Comparison of ENCODE assay signal across 19 cellular contexts in genomic region chr10:95414016-95414830, GRCh38.
A peak's percentile ranks its signal among the peaks of the same experiment; 100 is the strongest.
DNase-seq lines count a peak whose midpoint lies in the region; ATAC-seq and TF ChIP-seq lines count a peak whose summit lies in the region.
"Had no signal": no experiment of that assay in that cellular context is flagged by ENCODE, and none has a peak within 500 bp of the region (broad histone marks: within the 10 kb centered on the region; RNA-seq: fewer than 3 reads in every experiment).

No MANE protein-coding gene starts in this region.

- CTCF ChIA-PET in MCF 10A (lab: Yijun Ruan, JAX), result interaction anchor here (0.6 to 2.1 kb wide), 5 partner anchors 17 to 1094 kb away, joined by 3 to 7 read pairs (median 3); no protein-coding TSS in a partner anchor

- POLR2A ChIA-PET in MCF 10A (lab: Yijun Ruan, JAX), result no interaction called here

- DNase-seq in caudate nucleus (lab: John Stamatoyannopoulos, UW) (peak in 2 of 61 donors; percentile 12 to 36), heart right ventricle (peak in 1 of 2 donors; percentile 52), posterior vena cava (ENCODE audit: low spot score) (peak; percentile 79), upper lobe of right lung (no peak), SHP77 (lab: John Stamatoyannopoulos, UW) (no peak), MCF 10A (ENCODE audit: unreplicated experiment) (no peak), middle frontal gyrus (ENCODE audit: extremely low spot score, low spot score) (no peak)
- DNase-seq: activated CD4-positive, CD25-positive, alpha-beta regulatory T cell treated with anti-CD3 and anti-CD28 coated beads, Interleukin-2, amount 50 U/mL, for 72 hours; activated gamma-delta T cell treated with Interleukin-2 at 50 U/mL for 16 hours; DMS153; effector CD4-positive, alpha-beta T cell; Kasumi-1; left lung; natural killer cell; NCI-H1417; SHP77 treated with DMSO at 0.1 percent for 48 hours; stimulated activated CD4-positive, alpha-beta T cell treated with anti-CD3 and anti-CD28 coated beads, Interleukin-4, amount 100 ng/mL, for 1 hour; stimulated activated CD8-positive, alpha-beta memory T cell treated with anti-CD3 and anti-CD28 coated beads, Interleukin-4, amount 100 ng/mL, for 48 hours had no signal

- no peaks in the 10 kb centered on the region for H3K27me3 ChIP-seq in heart right ventricle
- no peaks in the 10 kb centered on the region for H3K27me3 ChIP-seq in upper lobe of right lung
- H3K27me3 ChIP-seq: left lung had no signal

- peaks cover 14% of the 10 kb centered on the region for H3K27me3 Mint-ChIP-seq in MCF 10A (ENCODE audit: insufficient read depth, unreplicated experiment)

- H3K4me1 ChIP-seq in heart right ventricle (peaks cover 11 to 92% (median 67%) of the 10 kb centered on the region in 9 donors), upper lobe of right lung (peaks cover 8% of the 10 kb centered on the region)

- TF ChIP-seq CTCF in heart right ventricle (IDR thresholded peaks at IDR 0.05) (no peak), upper lobe of right lung (IDR thresholded peaks at IDR 0.05) (no peak), MCF 10A (IDR thresholded peaks at IDR 0.05; ENCODE audit: unreplicated experiment) (no peak)

- H3K9me3 Mint-ChIP-seq in MCF 10A (ENCODE audit: unreplicated experiment), result no peaks in the 10 kb centered on the region
- H3K9me3 Mint-ChIP-seq: natural killer cell; T-helper 1 cell treated with Interleukin-12 subunit alpha and Interleukin-12 subunit beta and Interleukin-4 antibody, amounts not matched to agents 30 μg/mL and 1 μg/mL, for 36 hours had no signal

- no peaks in the 10 kb centered on the region for H3K36me3 Mint-ChIP-seq in MCF 10A (ENCODE audit: insufficient read depth, unreplicated experiment)
- H3K36me3 Mint-ChIP-seq: natural killer cell had no signal

- H3K9me3 ChIP-seq in heart right ventricle (no peaks in the 10 kb centered on the region), upper lobe of right lung (no peaks in the 10 kb centered on the region)
- H3K9me3 ChIP-seq: left lung had no signal

- ATAC-seq in heart right ventricle (peak; percentile 13 to 67 (median 54)), upper lobe of right lung (peak; percentile 35)
- ATAC-seq: left lung, natural killer cell had no signal

- H3K27ac ChIP-seq in caudate nucleus (ENCODE audit: low read depth, low read length), result peak overlapping the region; percentile 97
- peak overlapping the region; percentile 83 to 97 (median 93) for H3K27ac ChIP-seq in heart right ventricle
- no peak overlapping the region for H3K27ac ChIP-seq in upper lobe of right lung
- H3K27ac ChIP-seq: left lung had no signal

- no TSS peak for BruUV-seq in MCF 10A (replicated peaks; lab: Mats Ljungman, UMichigan)

- H3K4me3 Mint-ChIP-seq in MCF 10A (ENCODE audit: unreplicated experiment), result no peak overlapping the region
- H3K4me3 Mint-ChIP-seq: natural killer cell; T-helper 1 cell treated with Interleukin-12 subunit alpha and Interleukin-12 subunit beta and Interleukin-4 antibody, amounts not matched to agents 30 μg/mL and 1 μg/mL, for 36 hours had no signal

- intact Hi-C loops in heart right ventricle (cut with DNase I), result no loop called here
- intact Hi-C loops in posterior vena cava (cut with DNase I), result no loop called here
- intact Hi-C loops in upper lobe of right lung (cut with DNase I), result no loop called here
- intact Hi-C loops in MCF 10A (cut with micrococcal nuclease), result no loop called here

- H3K4me3 ChIP-seq in heart right ventricle, result peak overlapping the region; percentile 16 to 56 (median 50)
- H3K4me3 ChIP-seq in upper lobe of right lung, result no peak overlapping the region
- H3K4me3 ChIP-seq: left lung had no signal

- H3K4me1 Mint-ChIP-seq in MCF 10A (ENCODE audit: insufficient read depth, unreplicated experiment), result peaks cover 2% of the 10 kb centered on the region
- H3K4me1 Mint-ChIP-seq: natural killer cell had no signal

- WGBS in heart right ventricle, 2 donors, result 36 to 50% methylated on average over 27 of the region's 27 CpGs

- H3K36me3 ChIP-seq in heart right ventricle (peaks cover 0 to 35% (median 0%) of the 10 kb centered on the region in 9 donors), upper lobe of right lung (no peaks in the 10 kb centered on the region)
- H3K36me3 ChIP-seq: left lung had no signal

- H3K27ac Mint-ChIP-seq in MCF 10A (ENCODE audit: low read depth, unreplicated experiment), result no peak overlapping the region
- H3K27ac Mint-ChIP-seq: natural killer cell; T-helper 1 cell treated with Interleukin-12 subunit alpha and Interleukin-12 subunit beta and Interleukin-4 antibody, amounts not matched to agents 30 μg/mL and 1 μg/mL, for 36 hours had no signal
